ENCODE assay signal across 8 cellular contexts in genomic region chr15:90598053-90598577, GRCh38.
DNase-seq lines count a peak whose midpoint lies in the region; ATAC-seq and TF ChIP-seq lines count a peak whose summit lies in the region.

No MANE protein-coding gene starts in this region.

- H3K4me3 ChIP-seq in DND-41 (ENCODE audit: low read depth in 1 of 2, low read length in 2 of 2) (no peak overlapping the region), mucosa of descending colon (no peak overlapping the region)

- no peak for DNase-seq in DND-41
- DNase-seq in chondrocyte (ENCODE audit: low spot score) = no peak
- DNase-seq in mucosa of descending colon = peak; percentile 74 to 89 (median 76)
- DNase-seq in stimulated activated CD4-positive, alpha-beta T cell treated with anti-CD3 and anti-CD28 coated beads, Interleukin-15, amount 100 ng/mL, for 24 hours = no peak
- DNase-seq in foreskin keratinocyte = no peak
- DNase-seq in epidermal melanocyte (ENCODE audit: insufficient read length, low spot score) = no peak

- peaks cover 35% of the 10 kb centered on the region for H3K4me1 ChIP-seq in DND-41 (ENCODE audit: insufficient read depth, low read length)
- peaks cover 26% of the 10 kb centered on the region for H3K4me1 ChIP-seq in mucosa of descending colon (ENCODE audit: low read depth)
- H3K4me1 ChIP-seq in foreskin keratinocyte = peaks cover 9% of the 10 kb centered on the region

- no peaks in the 10 kb centered on the region for H3K27me3 Mint-ChIP-seq in IgD-negative memory B cell
- no peaks in the 10 kb centered on the region for H3K27me3 Mint-ChIP-seq in chondrocyte (ENCODE audit: low read depth)

- no peak overlapping the region for H3K9ac ChIP-seq in DND-41 (ENCODE audit: low read depth, low read length)

- H4K20me1 ChIP-seq in DND-41 (ENCODE audit: insufficient read depth, low read length) = no peaks in the 10 kb centered on the region

- H3K4me2 ChIP-seq in DND-41 (ENCODE audit: insufficient read depth, low read length) = no peak overlapping the region

- no peak for TF ChIP-seq CTCF in DND-41 (IDR thresholded peaks at IDR 0.05; ENCODE audit: borderline replicate concordance, extremely low read depth, low read length, poor library complexity, severe bottlenecking)
- TF ChIP-seq CTCF in chondrocyte (IDR thresholded peaks at IDR 0.05) = no peak
- no peak for TF ChIP-seq CTCF in mucosa of descending colon (IDR thresholded peaks at IDR 0.05)
- no peak for TF ChIP-seq CTCF in foreskin keratinocyte (conservative IDR thresholded peaks at IDR 0.05)

- ATAC-seq in DND-41 (ENCODE audit: insufficient read depth, low read depth) (no peak), GM19438 (IDR thresholded peaks at IDR 0.05; ENCODE audit: low read depth, unreplicated experiment) (peak; percentile 43), mucosa of descending colon (peak; percentile 79), foreskin keratinocyte (no peak)

- no peaks in the 10 kb centered on the region for H3K79me2 ChIP-seq in DND-41 (ENCODE audit: insufficient read depth, low read length)

- H3K36me3 ChIP-seq in DND-41 (ENCODE audit: insufficient read depth, low read length) (peaks cover 17% of the 10 kb centered on the region), mucosa of descending colon (ENCODE audit: low read depth) (no peaks in the 10 kb centered on the region)

- peak overlapping the region; percentile 84 to 97 (median 96) for H3K27ac Mint-ChIP-seq in IgD-negative memory B cell
- H3K27ac Mint-ChIP-seq in chondrocyte (ENCODE audit: unreplicated experiment) = peak overlapping the region; percentile 66

- intact Hi-C loops in mucosa of descending colon (cut with DNase I, micrococcal nuclease) = no loop called here

- H3K27me3 ChIP-seq in DND-41 (ENCODE audit: insufficient read depth, low read length, poor library complexity) = no peaks in the 10 kb centered on the region
- no peaks in the 10 kb centered on the region for H3K27me3 ChIP-seq in foreskin keratinocyte

- no peaks in the 10 kb centered on the region for H3K9me3 Mint-ChIP-seq in IgD-negative memory B cell
- H3K9me3 Mint-ChIP-seq in chondrocyte (ENCODE audit: low read depth) = no peaks in the 10 kb centered on the region

- no peak overlapping the region for H2AFZ ChIP-seq in DND-41 (ENCODE audit: low read depth, low read length)

- H3K27ac ChIP-seq in DND-41 (ENCODE audit: low read length) (peak overlapping the region; percentile 63; the same call in 1 of the 2 replicates), foreskin keratinocyte (no peak overlapping the region)

- H3K4me1 Mint-ChIP-seq in IgD-negative memory B cell (peaks cover 53 to 54% (median 53%) of the 10 kb centered on the region in 3 donors), chondrocyte (ENCODE audit: low read depth) (peaks cover 11% of the 10 kb centered on the region)

- peak overlapping the region; percentile 60 to 86 (median 74) for H3K4me3 Mint-ChIP-seq in IgD-negative memory B cell
- H3K4me3 Mint-ChIP-seq in chondrocyte (ENCODE audit: unreplicated experiment) = no peak overlapping the region

- H3K36me3 Mint-ChIP-seq in IgD-negative memory B cell = peaks cover 5% of the 10 kb centered on the region
- peaks cover 24% of the 10 kb centered on the region for H3K36me3 Mint-ChIP-seq in chondrocyte (ENCODE audit: low read depth)

- H3K9me3 ChIP-seq in DND-41 (ENCODE audit: insufficient read depth, low read length, severe bottlenecking) (no peaks in the 10 kb centered on the region), mucosa of descending colon (no peaks in the 10 kb centered on the region)

Comparison
In these comparisons a context has a peak if more than half of its experiments do, and no peak if none do; other contexts are left out.
1. ATAC-seq: peak in GM19438 (single experiment) and mucosa of descending colon (single experiment); none in DND-41 (single experiment) and foreskin keratinocyte (single experiment).
2. DNase-seq: peak in mucosa of descending colon (3 of 3); none in DND-41 (single experiment), chondrocyte (single experiment), stimulated activated CD4-positive, alpha-beta T cell treated with anti-CD3 and anti-CD28 coated beads, Interleukin-15, amount 100 ng/mL, for 24 hours (single experiment), foreskin keratinocyte (0 of 2) and epidermal melanocyte (single experiment).